In genomic region chr5:73215891-73216610, GRCh38 we compare ENCODE assay signal across 9 cellular contexts. TPM values are rescaled to one million over a fixed set of nuclear protein-coding genes. Genes with fewer than 3 reads are reported as not detected.
DNase-seq lines count a peak whose midpoint lies in the region; ATAC-seq, FAIRE-seq and TF ChIP-seq lines count a peak whose summit lies in the region.
"Had no signal": no experiment of that assay in that cellular context is flagged by ENCODE, and none has a peak within 500 bp of the region (broad histone marks: within the 10 kb centered on the region; RNA-seq: fewer than 3 reads in every experiment).

No MANE protein-coding gene starts in this region.

- FAIRE-seq in endothelial cell of umbilical vein (lab: Jason Lieb, UNC), result peak; percentile 78

- no peak overlapping the region for H3K9ac ChIP-seq in endothelial cell of umbilical vein (replicated peaks; ENCODE audit: extremely low read depth, insufficient read depth, low read length)

- peaks cover 4% of the 10 kb centered on the region for H3K4me1 ChIP-seq in endothelial cell of umbilical vein (ENCODE audit: control insufficient read depth, extremely low read depth, insufficient read depth, low read length)

- dilution Hi-C loops in endothelial cell of umbilical vein (cut with MboI; ENCODE audit: extremely low pct_ligation_motif_present, low sequenced_read_pairs), result no loop called here

- H3K4me1 Mint-ChIP-seq in activated CD8-positive, alpha-beta memory T cell treated with anti-CD3 and anti-CD28 coated beads, Interleukin-2, amount 10 ng/mL, durations not matched to agents 7 days and 5 days, result peaks cover 6% of the 10 kb centered on the region

- H3K27me3 Mint-ChIP-seq in activated CD8-positive, alpha-beta memory T cell treated with anti-CD3 and anti-CD28 coated beads, Interleukin-2, amount 10 ng/mL, durations not matched to agents 7 days and 5 days, result peaks cover 84% of the 10 kb centered on the region

- peak; percentile 63 for TF ChIP-seq CTCF in GM12864 (IDR thresholded peaks at IDR 0.05; ENCODE audit: low read depth, low read length, missing control alignments)
- peak; percentile 83 to 85 for TF ChIP-seq CTCF in endothelial cell of umbilical vein (IDR thresholded peaks at IDR 0.05; ENCODE audit: extremely low read depth in 1 of 2, insufficient read depth in 1 of 2, low read depth in 1 of 2, low read length in 2 of 2)

- no peaks in the 10 kb centered on the region for H4K20me1 ChIP-seq in endothelial cell of umbilical vein (replicated peaks; ENCODE audit: control insufficient read depth, extremely low read depth, insufficient read depth, low read length)

- no peaks in the 10 kb centered on the region for H3K9me1 ChIP-seq in endothelial cell of umbilical vein (replicated peaks; ENCODE audit: control insufficient read depth, extremely low read depth, insufficient read depth, low read length)

- peaks cover 49 to 67% of the 10 kb centered on the region in 2 experiments for H3K27me3 ChIP-seq in endothelial cell of umbilical vein (ENCODE audit: control insufficient read depth in 2 of 2, insufficient read depth in 2 of 2, low read length in 2 of 2)

- no peaks in the 10 kb centered on the region for H3K79me2 ChIP-seq in endothelial cell of umbilical vein (ENCODE audit: control insufficient read depth, insufficient read depth, low read length)

- H3K36me3 Mint-ChIP-seq in activated CD8-positive, alpha-beta memory T cell treated with anti-CD3 and anti-CD28 coated beads, Interleukin-2, amount 10 ng/mL, durations not matched to agents 7 days and 5 days, result no peaks in the 10 kb centered on the region

- H3K27ac ChIP-seq in endothelial cell of umbilical vein (ENCODE audit: insufficient read depth, low read depth, low read length), result no peak overlapping the region

- CTCF ChIA-PET in activated CD8-positive, alpha-beta memory T cell treated with anti-CD3 and anti-CD28 coated beads, Interleukin-2, amount 10 ng/mL, durations not matched to agents 7 days and 5 days (lab: Charles Lee), result interaction anchor here (0.6 to 2.8 kb wide), 19 partner anchors 9 to 239 kb away, joined by 3 to 26 read pairs (median 4); partner anchors contain the start of gene FOXD1
- CTCF ChIA-PET in endothelial cell of umbilical vein (lab: Charles Lee), result interaction anchor here (0.6 to 5.6 kb wide), 100 partner anchors 9 to 328 kb away, joined by 3 to 277 read pairs (median 5); partner anchors contain the start of genes BTF3, FCHO2, FOXD1 and TMEM171

- DNase-seq in GM12864 (ENCODE audit: low read depth) (no peak), NCI-H446 (lab: John Stamatoyannopoulos, UW) (peak; percentile 47 to 81), endothelial cell of umbilical vein (ENCODE audit: low read depth, low spot score) (peak; percentile 82), midbrain (lab: John Stamatoyannopoulos, UW) (peak; percentile 68)
- DNase-seq in activated CD8-positive, alpha-beta memory T cell treated with anti-CD3 and anti-CD28 coated beads, Interleukin-2, amount 10 ng/mL, durations not matched to agents 7 days and 5 days, result peak; percentile 65
- DNase-seq in stimulated activated CD8-positive, alpha-beta memory T cell treated with anti-CD3 and anti-CD28 coated beads, Interleukin-15, amount 100 ng/mL, for 48 hours (ENCODE audit: low read depth in 2 of 2), result peak; percentile 37 to 46

- no peak overlapping the region for H3K4me3 ChIP-seq in GM12864 (ENCODE audit: low read depth, low read length)
- peak overlapping the region; percentile 9 to 37 (median 28) for H3K4me3 ChIP-seq in endothelial cell of umbilical vein (replicated peaks in 1 of 3; ENCODE audit: insufficient read depth in 1 of 3, low read depth in 1 of 3, low read length in 3 of 3)

- BruUV-seq in endothelial cell of umbilical vein (replicated peaks; lab: Mats Ljungman, UMichigan), result no TSS peak

- peak; percentile 60 for ATAC-seq in HG02798 (IDR thresholded peaks at IDR 0.05; ENCODE audit: poor library complexity, unreplicated experiment)
- ATAC-seq in activated CD8-positive, alpha-beta memory T cell treated with anti-CD3 and anti-CD28 coated beads, Interleukin-2, amount 10 ng/mL, durations not matched to agents 7 days and 5 days, result peak; percentile 91
- no peak for ATAC-seq in GM18861 (IDR thresholded peaks at IDR 0.05; ENCODE audit: unreplicated experiment)

- H3K4me2 ChIP-seq in endothelial cell of umbilical vein (ENCODE audit: insufficient read depth, low read length), result peak overlapping the region; percentile 81

- intact Hi-C loops in endothelial cell of umbilical vein (cut with micrococcal nuclease), result loop anchor here (1.0 to 5.0 kb wide), 5 partner anchors 66 to 235 kb away; no protein-coding TSS in a partner anchor

- peak overlapping the region; percentile 88 for H2AFZ ChIP-seq in endothelial cell of umbilical vein (ENCODE audit: low read depth, low read length)

- H3K36me3 ChIP-seq in endothelial cell of umbilical vein (ENCODE audit: control insufficient read depth in 2 of 2, extremely low read depth in 1 of 2, insufficient read depth in 2 of 2, low read length in 2 of 2), result no peaks in the 10 kb centered on the region

- no peaks in the 10 kb centered on the region for H3K9me3 ChIP-seq in endothelial cell of umbilical vein (replicated peaks; ENCODE audit: control insufficient read depth, insufficient read depth, low read length)

- no peak overlapping the region for H3K4me3 Mint-ChIP-seq in activated CD8-positive, alpha-beta memory T cell treated with anti-CD3 and anti-CD28 coated beads, Interleukin-2, amount 10 ng/mL, durations not matched to agents 7 days and 5 days

- no peaks in the 10 kb centered on the region for H3K9me3 Mint-ChIP-seq in activated CD8-positive, alpha-beta memory T cell treated with anti-CD3 and anti-CD28 coated beads, Interleukin-2, amount 10 ng/mL, durations not matched to agents 7 days and 5 days (ENCODE audit: low read depth)

- H3K27ac Mint-ChIP-seq in activated CD8-positive, alpha-beta memory T cell treated with anti-CD3 and anti-CD28 coated beads, Interleukin-2, amount 10 ng/mL, durations not matched to agents 7 days and 5 days, result no peak overlapping the region

- POLR2A ChIA-PET in endothelial cell of umbilical vein (lab: Charles Lee), result interaction anchor here (0.7 to 1.0 kb wide), 2 partner anchors 198 to 235 kb away, joined by 3 to 7 read pairs; no protein-coding TSS in a partner anchor

- TF ChIP-seq POLR2A in endothelial cell of umbilical vein (IDR thresholded peaks at IDR 0.05; ENCODE audit: low read depth, low read length), result no peak

TF ChIP-seq in endothelial cell of umbilical vein, 7 proteins besides CTCF, POLR2A, EP300 and RAD21:
- TF ChIP-seq EZH2 (IDR thresholded peaks at IDR 0.05; ENCODE audit: borderline replicate concordance, low read depth, low read length, severe bottlenecking) (peak; percentile 22), MAX (IDR thresholded peaks at IDR 0.05; ENCODE audit: insufficient read depth, insufficient read length) (peak; percentile 63), POLR2AphosphoS5 (IDR thresholded peaks at IDR 0.05; ENCODE audit: insufficient read depth, low read depth, low read length) (no peak)

RNA-seq across cellular contexts. Expression of gene TMEM174, which starts 43.1 kb away (rescaled TPM):
- not detected for total RNA-seq in activated CD8-positive, alpha-beta memory T cell treated with anti-CD3 and anti-CD28 coated beads, Interleukin-2, amount 10 ng/mL, durations not matched to agents 7 days and 5 days
- not detected in 2 replicates for total RNA-seq in endothelial cell of umbilical vein
- polyA plus RNA-seq in endothelial cell of umbilical vein, result not detected in 2 replicates
- not detected in 2 replicates for polyA plus RNA-seq in endothelial cell of umbilical vein (2011; cell fraction: cytosol; rRNA removed)
- not detected in 2 replicates for polyA plus RNA-seq in endothelial cell of umbilical vein (2011; cell fraction: nucleus; rRNA removed)
- polyA plus RNA-seq in endothelial cell of umbilical vein (2012), result not detected in 2 replicates
- not detected in 2 replicates for polyA minus RNA-seq in endothelial cell of umbilical vein
- polyA minus RNA-seq in endothelial cell of umbilical vein (2011; cell fraction: cytosol; rRNA and poly(A)+ RNA removed), result not detected
- not detected in 2 replicates for polyA minus RNA-seq in endothelial cell of umbilical vein (2011; cell fraction: nucleus; rRNA and poly(A)+ RNA removed)
- total RNA-seq: mononuclear cell had no signal
